ENCODE assay signal across 9 cellular contexts in the genomic region with DNA sequence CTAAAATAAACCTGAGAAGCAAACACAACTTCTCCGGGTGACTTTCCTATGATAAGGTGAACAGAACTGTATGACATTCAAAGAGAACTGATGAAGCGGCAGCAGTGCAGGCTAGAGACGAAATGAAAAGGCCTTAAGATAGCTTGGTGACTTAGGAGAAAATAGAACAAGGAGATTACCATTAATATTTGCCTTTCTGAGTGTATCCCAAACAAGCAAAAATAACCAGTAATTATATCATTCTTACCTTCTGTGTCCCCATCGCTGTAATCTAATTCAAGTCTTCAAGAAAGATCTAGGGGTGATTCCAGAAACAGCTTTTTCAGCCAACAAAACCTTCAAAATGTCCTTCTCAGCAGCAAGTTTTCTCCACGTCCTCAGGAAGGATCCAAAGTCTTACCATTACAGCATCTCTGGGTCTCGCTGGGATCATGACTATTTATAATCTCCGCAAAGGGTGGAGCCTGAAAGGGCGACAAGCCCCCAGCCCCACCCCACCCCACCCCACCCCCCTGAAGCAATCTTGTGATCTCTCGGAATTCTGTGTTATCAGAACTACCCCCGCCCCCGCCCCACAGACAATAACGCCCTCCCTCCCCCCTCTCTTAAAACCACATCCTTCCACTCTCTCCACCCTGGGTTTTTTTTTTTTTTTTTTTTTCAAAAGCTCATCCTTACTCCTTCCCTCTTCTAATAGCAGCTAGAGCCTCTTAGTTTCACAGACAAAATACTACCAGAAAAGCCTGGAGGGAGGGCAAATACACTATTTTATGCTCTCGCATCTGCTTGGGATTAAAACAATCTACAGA. TPM values are rescaled to one million over a fixed set of nuclear protein-coding genes. Genes with fewer than 3 reads are reported as not detected.
DNase-seq lines count a peak whose midpoint lies in the region; ATAC-seq and TF ChIP-seq lines count a peak whose summit lies in the region.
"Had no signal": no experiment of that assay in that cellular context is flagged by ENCODE, and none has a peak within 500 bp of the region (broad histone marks: within the 10 kb centered on the region; RNA-seq: fewer than 3 reads in every experiment).

Gene SLC2A3 (minus strand): TSS at position 415 of the 809 bp plus-strand sequence. CDS start 153 bp downstream, at position 262.

- H3K36me3 ChIP-seq in CD8-positive, alpha-beta T cell (ENCODE audit: insufficient read depth, low read length) = peaks cover 21% of the 10 kb centered on the region
- peaks cover 12% of the 10 kb centered on the region for H3K36me3 ChIP-seq in mesendoderm (ENCODE audit: control insufficient read depth, insufficient read depth, low read length)

- peaks cover 9% of the 10 kb centered on the region for H3K36me3 Mint-ChIP-seq in CD8-positive, alpha-beta T cell
- peaks cover 7% of the 10 kb centered on the region for H3K36me3 Mint-ChIP-seq in activated CD8-positive, alpha-beta memory T cell treated with anti-CD3 and anti-CD28 coated beads, Interleukin-2, amount 10 ng/mL, durations not matched to agents 7 days and 5 days

- no peaks in the 10 kb centered on the region for H3K9me3 ChIP-seq in CD8-positive, alpha-beta T cell (ENCODE audit: low read length)

- H4K5ac ChIP-seq in mesendoderm (ENCODE audit: low read length) = no peak within 1 kb of the TSS

- TF ChIP-seq CTCF in CD8-positive, alpha-beta T cell (IDR thresholded peaks at IDR 0.05) = no peak

- no peaks in the 10 kb centered on the region for H3K79me1 ChIP-seq in mesendoderm (ENCODE audit: low read length)

- POLR2A ChIA-PET in CD8-positive, alpha-beta T cell (lab: Charles Lee) = interaction anchor here (0.7 to 6.2 kb wide), 12 partner anchors 22 to 152 kb away, joined by 3 to 139 read pairs (median 4); no protein-coding TSS in a partner anchor

- H3K56ac ChIP-seq in mesendoderm (ENCODE audit: low read length) = peak within 1 kb of the TSS; percentile 93

- H3K18ac ChIP-seq in mesendoderm (ENCODE audit: low read length) = peak within 1 kb of the TSS; percentile 97

- no peak within 1 kb of the TSS for H2BK15ac ChIP-seq in mesendoderm (replicated peaks; ENCODE audit: low read depth)

- no peaks in the 10 kb centered on the region for H3K27me3 Mint-ChIP-seq in CD8-positive, alpha-beta T cell (ENCODE audit: low read depth)
- H3K27me3 Mint-ChIP-seq in activated CD8-positive, alpha-beta memory T cell treated with anti-CD3 and anti-CD28 coated beads, Interleukin-2, amount 10 ng/mL, durations not matched to agents 7 days and 5 days = no peaks in the 10 kb centered on the region

- no peaks in the 10 kb centered on the region for H3K27me3 ChIP-seq in CD8-positive, alpha-beta T cell (ENCODE audit: insufficient read depth, low read length)
- H3K27me3 ChIP-seq in mesendoderm (ENCODE audit: insufficient read depth, low read length, poor library complexity) = no peaks in the 10 kb centered on the region

- no peak within 1 kb of the TSS for H2AK5ac ChIP-seq in mesendoderm (ENCODE audit: low read length)

- H3K9me3 Mint-ChIP-seq in CD8-positive, alpha-beta T cell = no peaks in the 10 kb centered on the region
- H3K9me3 Mint-ChIP-seq in activated CD8-positive, alpha-beta memory T cell treated with anti-CD3 and anti-CD28 coated beads, Interleukin-2, amount 10 ng/mL, durations not matched to agents 7 days and 5 days (ENCODE audit: low read depth) = no peaks in the 10 kb centered on the region
- H3K9me3 Mint-ChIP-seq: T-helper 1 cell treated with Interleukin-12 subunit alpha and Interleukin-12 subunit beta and Interleukin-4 antibody, amounts not matched to agents 30 μg/mL and 1 μg/mL, for 36 hours had no signal

- no peak within 1 kb of the TSS for H3K27ac Mint-ChIP-seq in CD8-positive, alpha-beta T cell
- H3K27ac Mint-ChIP-seq in activated CD8-positive, alpha-beta memory T cell treated with anti-CD3 and anti-CD28 coated beads, Interleukin-2, amount 10 ng/mL, durations not matched to agents 7 days and 5 days = no peak within 1 kb of the TSS
- H3K27ac Mint-ChIP-seq: T-helper 1 cell treated with Interleukin-12 subunit alpha and Interleukin-12 subunit beta and Interleukin-4 antibody, amounts not matched to agents 30 μg/mL and 1 μg/mL, for 36 hours had no signal

- peak within 1 kb of the TSS; percentile 63 for H3K4me2 ChIP-seq in mesendoderm (ENCODE audit: low read length)

- no peak within 1 kb of the TSS for H4K8ac ChIP-seq in mesendoderm (ENCODE audit: low read depth, low read length)

- H2BK5ac ChIP-seq in mesendoderm (ENCODE audit: low read length) = peak within 1 kb of the TSS; percentile 41

- intact Hi-C loops in CD8-positive, alpha-beta T cell (cut with DNase I, micrococcal nuclease) = loop anchor here (1.0 to 10.0 kb wide), 5 partner anchors 24 to 309 kb away; partner anchors contain the start of gene NECAP1 (in 1 of the 2)

- H3K27ac ChIP-seq in CD8-positive, alpha-beta T cell (ENCODE audit: low read depth, low read length) = peak within 1 kb of the TSS; percentile 82
- H3K27ac ChIP-seq in mesendoderm (ENCODE audit: low read depth, low read length) = peak within 1 kb of the TSS; percentile 96

- no peak within 1 kb of the TSS for H3K4me3 Mint-ChIP-seq in CD8-positive, alpha-beta T cell
- H3K4me3 Mint-ChIP-seq in activated CD8-positive, alpha-beta memory T cell treated with anti-CD3 and anti-CD28 coated beads, Interleukin-2, amount 10 ng/mL, durations not matched to agents 7 days and 5 days = no peak within 1 kb of the TSS
- H3K4me3 Mint-ChIP-seq: T-helper 1 cell treated with Interleukin-12 subunit alpha and Interleukin-12 subunit beta and Interleukin-4 antibody, amounts not matched to agents 30 μg/mL and 1 μg/mL, for 36 hours had no signal

- no CpG with 5 or more reads among the region's 13 CpGs for WGBS in mesendoderm (ENCODE audit: extremely low coverage, insufficient coverage, low lambda C conversion rate)

- no peak within 1 kb of the TSS for H3K4ac ChIP-seq in mesendoderm (ENCODE audit: low read depth, low read length)

- DNase-seq in CD8-positive, alpha-beta T cell = peak; percentile 65 to 82 (median 78)
- peak; percentile 60 for DNase-seq in GOT3 (lab: John Stamatoyannopoulos, UW)
- peak; percentile 43 for DNase-seq in NK-92 treated with Interleukin-12 subunit alpha and Interleukin-12 subunit beta, amount 100 ng/mL, for 24 hours (lab: John Stamatoyannopoulos, UW)
- DNase-seq in activated CD8-positive, alpha-beta memory T cell treated with anti-CD3 and anti-CD28 coated beads, Interleukin-2, amount 10 ng/mL, durations not matched to agents 7 days and 5 days = peak; percentile 89
- DNase-seq in mesendoderm = peak; percentile 97
- peak; percentile 66 for DNase-seq in stimulated activated CD8-positive, alpha-beta memory T cell treated with anti-CD3 and anti-CD28 coated beads, Interleukin-12 subunit alpha, Interleukin-12 subunit beta, amount 100 ng/mL, for 1 hour (ENCODE audit: low read depth)

- CTCF ChIA-PET in CD8-positive, alpha-beta T cell (lab: Charles Lee) = interaction anchor here (0.6 to 10.8 kb wide), 9 partner anchors 25 to 189 kb away, joined by 3 to 158 read pairs (median 3); partner anchors contain the start of gene CLEC4C
- CTCF ChIA-PET in activated CD8-positive, alpha-beta memory T cell treated with anti-CD3 and anti-CD28 coated beads, Interleukin-2, amount 10 ng/mL, durations not matched to agents 7 days and 5 days (lab: Charles Lee) = interaction anchor here (1.1 to 10.1 kb wide), 4 partner anchors 18 to 58 kb away, joined by 3 to 353 read pairs (median 42); no protein-coding TSS in a partner anchor

- H3K4me3 ChIP-seq in CD8-positive, alpha-beta T cell (ENCODE audit: low read depth, low read length) = peak within 1 kb of the TSS; percentile 76
- H3K4me3 ChIP-seq in mesendoderm (ENCODE audit: low read length) = peak within 1 kb of the TSS; percentile 83

- in situ Hi-C loops in endometrial microvascular endothelial cells (cut with HindIII; ENCODE audit: inconsistent ontology term, low pct_unique_long_range_greater_than_20kb, low sequenced_read_pairs) = no loop called here

- ATAC-seq in CD8-positive, alpha-beta T cell = peak; percentile 66
- ATAC-seq in activated CD8-positive, alpha-beta memory T cell treated with anti-CD3 and anti-CD28 coated beads, Interleukin-2, amount 10 ng/mL, durations not matched to agents 7 days and 5 days = peak; percentile 67
- ATAC-seq in GM18873 (IDR thresholded peaks at IDR 0.05; ENCODE audit: low FRiP score, unreplicated experiment) = no peak

- no peak within 1 kb of the TSS for H3K23ac ChIP-seq in mesendoderm (ENCODE audit: low read length)

- H3K9ac ChIP-seq in mesendoderm (ENCODE audit: low read length) = peak within 1 kb of the TSS; percentile 94

- peaks cover 32% of the 10 kb centered on the region for H3K4me1 ChIP-seq in CD8-positive, alpha-beta T cell (ENCODE audit: insufficient read depth, low read length)
- peaks cover 4% of the 10 kb centered on the region for H3K4me1 ChIP-seq in mesendoderm (ENCODE audit: control insufficient read depth, low read depth, low read length)

- H2BK120ac ChIP-seq in mesendoderm (ENCODE audit: low read depth, low read length) = peak within 1 kb of the TSS; percentile 54

- H3K79me2 ChIP-seq in mesendoderm (ENCODE audit: control insufficient read depth, insufficient read depth, low read length) = peaks cover 39% of the 10 kb centered on the region

- H3K4me1 Mint-ChIP-seq in CD8-positive, alpha-beta T cell (ENCODE audit: low read depth) = peaks cover 14% of the 10 kb centered on the region
- peaks cover 19% of the 10 kb centered on the region for H3K4me1 Mint-ChIP-seq in activated CD8-positive, alpha-beta memory T cell treated with anti-CD3 and anti-CD28 coated beads, Interleukin-2, amount 10 ng/mL, durations not matched to agents 7 days and 5 days

RNA-seq across cellular contexts. Expression of gene SLC2A3, which starts in this region (rescaled TPM):
- total RNA-seq in CD8-positive, alpha-beta T cell = 1,000 to 10,000 TPM; 1,170 to 1,193 TPM
- total RNA-seq in activated CD8-positive, alpha-beta memory T cell treated with anti-CD3 and anti-CD28 coated beads, Interleukin-2, amount 10 ng/mL, durations not matched to agents 7 days and 5 days = 100 to 1,000 TPM; 193 to 290 TPM
- total RNA-seq in endometrial microvascular endothelial cells (ENCODE audit: inconsistent ontology term) = 22.6 TPM
- polyA plus RNA-seq in mesendoderm (2013, experiment 1 of 2) = 1,217 TPM
- polyA plus RNA-seq in mesendoderm (2013, experiment 2 of 2) = 1,204 TPM

Comparison
In these comparisons a context has a peak if more than half of its experiments do, and no peak if none do; other contexts are left out.
1. DNase-seq: peak in every context shown above with its lines; median percentile 97 in mesendoderm; 89 in activated CD8-positive, alpha-beta memory T cell treated with anti-CD3 and anti-CD28 coated beads, Interleukin-2, amount 10 ng/mL, durations not matched to agents 7 days and 5 days; 78 in CD8-positive, alpha-beta T cell; 66 in stimulated activated CD8-positive, alpha-beta memory T cell treated with anti-CD3 and anti-CD28 coated beads, Interleukin-12 subunit alpha, Interleukin-12 subunit beta, amount 100 ng/mL, for 1 hour; 60 in GOT3; 43 in NK-92 treated with Interleukin-12 subunit alpha and Interleukin-12 subunit beta, amount 100 ng/mL, for 24 hours.